In genomic region chr1:64915381-64916274, GRCh38 we compare ENCODE assay signal across 9 cellular contexts. TPM values are rescaled to one million over a fixed set of nuclear protein-coding genes. Genes with fewer than 3 reads are reported as not detected.
A peak's percentile ranks its signal among the peaks of the same experiment; 100 is the strongest.
DNase-seq lines count a peak whose midpoint lies in the region; ATAC-seq, FAIRE-seq and TF ChIP-seq lines count a peak whose summit lies in the region.
"Had no signal": no experiment of that assay in that cellular context is flagged by ENCODE, and none has a peak within 500 bp of the region (broad histone marks: within the 10 kb centered on the region; RNA-seq: fewer than 3 reads in every experiment).

No MANE protein-coding gene starts in this region.

- no peak overlapping the region for H3K4me3 ChIP-seq in HUES48 (ENCODE audit: low read depth, low read length)
- no peak overlapping the region for H3K4me3 ChIP-seq in astrocyte (ENCODE audit: insufficient read depth, low read depth, low read length)
- no peak overlapping the region for H3K4me3 ChIP-seq in kidney (ENCODE audit: low read length in 2 of 2)
- peak overlapping the region in 1 of 4 donors; percentile 12 for H3K4me3 ChIP-seq in transverse colon
- H3K4me3 ChIP-seq: SJCRH30 had no signal

- no peak for ATAC-seq in HG03378 (IDR thresholded peaks at IDR 0.05; ENCODE audit: unreplicated experiment)

- no peaks in the 10 kb centered on the region for H3K27me3 Mint-ChIP-seq in astrocyte (ENCODE audit: low read depth, unreplicated experiment)

- H3K36me3 Mint-ChIP-seq in astrocyte (ENCODE audit: low read depth, unreplicated experiment): no peaks in the 10 kb centered on the region

- H3K79me2 ChIP-seq in astrocyte (ENCODE audit: insufficient read depth, low read length): peaks cover 82% of the 10 kb centered on the region

- H2AFZ ChIP-seq in astrocyte (ENCODE audit: low read depth, low read length): no peak overlapping the region

- WGBS in transverse colon (ENCODE audit: low coverage in 1 of 2), 2 donors: 62 to 81% methylated on average over 3 to 9 of the region's 9 CpGs

- H3K27ac Mint-ChIP-seq in astrocyte (ENCODE audit: unreplicated experiment): no peak overlapping the region
- H3K27ac Mint-ChIP-seq: activated naive CD4-positive, alpha-beta T cell treated with anti-CD3 and anti-CD28 coated beads for 36 hours had no signal

- H3K27me3 ChIP-seq in HUES48 (ENCODE audit: control insufficient read depth, insufficient read depth, low read length) (no peaks in the 10 kb centered on the region), astrocyte (ENCODE audit: insufficient read depth, low read length) (no peaks in the 10 kb centered on the region), transverse colon (no peaks in the 10 kb centered on the region)
- H3K27me3 ChIP-seq: SJCRH30 had no signal

- no peak overlapping the region for H3K4me3 Mint-ChIP-seq in astrocyte (ENCODE audit: unreplicated experiment)
- H3K4me3 Mint-ChIP-seq: activated naive CD4-positive, alpha-beta T cell treated with anti-CD3 and anti-CD28 coated beads for 36 hours had no signal

- FAIRE-seq in astrocyte (lab: Jason Lieb, UNC) (no peak), kidney (lab: Jason Lieb, UNC) (peak; percentile 19)

- H4K20me1 ChIP-seq in astrocyte (ENCODE audit: insufficient read depth, low read length): no peaks in the 10 kb centered on the region

- intact Hi-C loops in kidney (cut with DNase I) (no loop called here), transverse colon (cut with DNase I; ENCODE audit: low total_unique reads) (no loop called here)

- DNase-seq in astrocyte (ENCODE audit: low read depth): peak; percentile 63
- no peak for DNase-seq in kidney
- DNase-seq in transverse colon: peak; percentile 68
- no peak for DNase-seq in activated CD8-positive, alpha-beta memory T cell treated with anti-CD3 and anti-CD28 coated beads, Interleukin-2, amount 50 U/mL, for 4 hours
- DNase-seq in NCI-H187 (lab: John Stamatoyannopoulos, UW): no peak
- DNase-seq: activated naive CD4-positive, alpha-beta T cell treated with anti-CD3 and anti-CD28 coated beads for 36 hours; SJCRH30 had no signal

- in situ Hi-C loops in transverse colon (cut with MboI; ENCODE audit: low pct_ligation_motif_present in 1 of 4, low pct_unique_long_range_greater_than_20kb in 1 of 4, low sequenced_read_pairs in 3 of 4): no loop called here

- TF ChIP-seq EP300 in transverse colon (IDR thresholded peaks at IDR 0.05; ENCODE audit: low read depth): no peak

- peak; percentile 16 for TF ChIP-seq POLR2A in transverse colon (IDR thresholded peaks at IDR 0.05)

- no peaks in the 10 kb centered on the region for H3K9me3 ChIP-seq in HUES48 (ENCODE audit: control insufficient read depth, insufficient read depth, low read length)
- no peaks in the 10 kb centered on the region for H3K9me3 ChIP-seq in astrocyte (ENCODE audit: insufficient read depth, low read depth, low read length)
- H3K9me3 ChIP-seq in kidney (ENCODE audit: control insufficient read depth in 1 of 2, low read length in 2 of 2): no peaks in the 10 kb centered on the region
- no peaks in the 10 kb centered on the region for H3K9me3 ChIP-seq in transverse colon
- H3K9me3 ChIP-seq: SJCRH30 had no signal

- H3K36me3 ChIP-seq in HUES48 (ENCODE audit: control insufficient read depth, insufficient read depth, low read length): no peaks in the 10 kb centered on the region
- H3K36me3 ChIP-seq in astrocyte (ENCODE audit: insufficient read depth, low read length): no peaks in the 10 kb centered on the region
- no peaks in the 10 kb centered on the region for H3K36me3 ChIP-seq in kidney (ENCODE audit: control insufficient read depth in 1 of 2, insufficient read depth in 2 of 2, low read length in 2 of 2)
- H3K36me3 ChIP-seq in transverse colon: no peaks in the 10 kb centered on the region
- H3K36me3 ChIP-seq: SJCRH30 had no signal

- no peak for TF ChIP-seq CTCF in astrocyte (IDR thresholded peaks at IDR 0.05; ENCODE audit: insufficient read depth, low read depth, low read length)
- TF ChIP-seq CTCF in kidney (IDR thresholded peaks at IDR 0.05; ENCODE audit: borderline replicate concordance, extremely low read depth, insufficient read depth): no peak
- no peak for TF ChIP-seq CTCF in transverse colon (IDR thresholded peaks at IDR 0.05)

- no peaks in the 10 kb centered on the region for H3K9me3 Mint-ChIP-seq in astrocyte (ENCODE audit: unreplicated experiment)
- H3K9me3 Mint-ChIP-seq: activated naive CD4-positive, alpha-beta T cell treated with anti-CD3 and anti-CD28 coated beads for 36 hours had no signal

- H3K9ac ChIP-seq in HUES48 (ENCODE audit: low read depth, low read length) (no peak overlapping the region), astrocyte (ENCODE audit: low read length) (peak overlapping the region; percentile 69), kidney (ENCODE audit: low read length in 2 of 2) (no peak overlapping the region)

- H3K27ac ChIP-seq in HUES48 (ENCODE audit: low read depth, low read length) (peak overlapping the region; percentile 32), astrocyte (ENCODE audit: low read depth, low read length) (peak overlapping the region; percentile 93), kidney (ENCODE audit: low read depth in 2 of 2, low read length in 2 of 2) (peak overlapping the region; percentile 34 to 41), transverse colon (peak overlapping the region; percentile 62 to 69 (median 66))

- peaks cover 33% of the 10 kb centered on the region for H3K4me1 Mint-ChIP-seq in astrocyte (ENCODE audit: low read depth, unreplicated experiment)

- H3K4me2 ChIP-seq in astrocyte (ENCODE audit: low read length): peak overlapping the region; percentile 21

- H3K4me1 ChIP-seq in HUES48 (ENCODE audit: control insufficient read depth, insufficient read depth, low read length) (peaks cover 24% of the 10 kb centered on the region), astrocyte (ENCODE audit: insufficient read depth, low read length) (peaks cover 44% of the 10 kb centered on the region), kidney (ENCODE audit: control insufficient read depth in 1 of 2, insufficient read depth in 1 of 2, low read depth in 1 of 2, low read length in 2 of 2) (peaks cover 26 to 31% of the 10 kb centered on the region in 2 donors), transverse colon (peaks cover 28 to 72% (median 49%) of the 10 kb centered on the region in 4 donors)

RNA-seq across cellular contexts. Expression of gene JAK1, which starts 50.7 kb away (rescaled TPM):
- total RNA-seq in astrocyte (80.7 and 87.0 TPM in 2 replicates), kidney (173 TPM), transverse colon (100 to 1,000 TPM in 3 of 4 donors, 10 to 100 TPM in 1; 52.9 to 169 (median 126) TPM)
- polyA plus RNA-seq in kidney (ENCODE audit: insufficient read depth, low read depth, low replicate concordance): 33.6 TPM

Comparison
In these comparisons a context has a peak if more than half of its experiments do, and no peak if none do; other contexts are left out.
1. H3K27ac ChIP-seq: peak in every context shown above with its lines; median percentile 93 in astrocyte; 66 in transverse colon; 38 in kidney; 32 in HUES48.
2. DNase-seq: peak in astrocyte (single experiment) and transverse colon (single experiment); none in kidney (single experiment), activated CD8-positive, alpha-beta memory T cell treated with anti-CD3 and anti-CD28 coated beads, Interleukin-2, amount 50 U/mL, for 4 hours (single experiment) and NCI-H187 (0 of 2).